ENCODE assay signal across 16 cellular contexts in the genomic region with DNA sequence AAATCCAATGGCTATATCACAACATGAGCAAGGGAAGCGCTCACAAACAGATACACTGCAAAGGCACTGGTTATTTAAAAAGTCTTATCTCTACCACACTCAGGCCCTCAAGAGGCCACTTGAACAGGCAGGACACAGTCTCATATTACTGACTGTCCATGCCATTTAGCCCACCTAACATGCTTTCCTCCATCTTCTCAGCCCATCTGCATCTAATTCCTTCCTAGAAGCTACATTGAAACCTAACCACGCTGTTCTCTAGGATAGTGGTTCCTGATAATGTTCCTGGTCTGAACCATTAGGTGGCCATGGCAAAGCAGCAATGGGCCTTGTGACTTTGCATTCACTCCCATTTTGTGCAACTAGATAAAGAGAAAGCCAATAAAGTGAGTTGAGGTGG. TPM values are rescaled to one million over a fixed set of nuclear protein-coding genes. Genes with fewer than 3 reads are reported as not detected.
DNase-seq lines count a peak whose midpoint lies in the region; ATAC-seq, FAIRE-seq and TF ChIP-seq lines count a peak whose summit lies in the region.
"Had no signal": no experiment of that assay in that cellular context is flagged by ENCODE, and none has a peak within 500 bp of the region (broad histone marks: within the 10 kb centered on the region; RNA-seq: fewer than 3 reads in every experiment).

No MANE protein-coding gene starts in this region.

- H3K27me3 ChIP-seq in K562 (ENCODE audit: control insufficient read depth in 2 of 2, insufficient read depth in 2 of 2, low read length in 2 of 2), result no peaks in the 10 kb centered on the region
- no peaks in the 10 kb centered on the region for H3K27me3 ChIP-seq in psoas muscle (ENCODE audit: insufficient read depth in 3 of 3, low read length in 2 of 3)
- no peaks in the 10 kb centered on the region for H3K27me3 ChIP-seq in esophagus muscularis mucosa

- peak; percentile 74 for ATAC-seq in K562
- ATAC-seq in psoas muscle, result no peak
- ATAC-seq: HCT116 had no signal

- H3K9me3 ChIP-seq in HEK293 (ENCODE audit: control insufficient read depth, insufficient read depth, low read depth, low read length) (no peaks in the 10 kb centered on the region), K562 (replicated peaks; ENCODE audit: control insufficient read depth, insufficient read depth, low read depth, low read length) (no peaks in the 10 kb centered on the region), psoas muscle (no peaks in the 10 kb centered on the region), esophagus muscularis mucosa (no peaks in the 10 kb centered on the region)

- CTCF ChIA-PET in HEK293 (lab: Yijun Ruan, JAX) (interaction anchor here (0.8 kb wide), 1 partner anchor 191 kb away, joined by 3 read pairs; no protein-coding TSS in a partner anchor), K562 (lab: Yijun Ruan, JAX; ENCODE audit: low intra/inter-chr PET ratio) (no interaction called here)

- DNase-seq in NCI-H1092 treated with DMSO at 0.1 percent for 48 hours (lab: John Stamatoyannopoulos, UW) (peak; percentile 25), NCI-H1092 (lab: John Stamatoyannopoulos, UW) (no peak), K562 (ENCODE audit: extremely low read depth in 1 of 4, low spot score in 3 of 4) (peak in 3 of 4 experiments; percentile 24 to 65 (median 61)), psoas muscle (no peak), esophagus muscularis mucosa (ENCODE audit: extremely low spot score) (no peak), ureter (ENCODE audit: low spot score) (no peak)
- DNase-seq: GF-D8, GM23248, MM.1S, NCI-H1105, NCI-H1694 treated with DMSO at 0.1 percent for 48 hours, NCI-H345 had no signal

- POLR2A ChIA-PET in HEK293 (lab: Yijun Ruan, JAX) (no interaction called here), K562 (lab: Yijun Ruan, JAX) (interaction anchor here (0.6 to 2.1 kb wide), 4 partner anchors 9 to 105 kb away, joined by 3 to 16 read pairs (median 5); no protein-coding TSS in a partner anchor)

- intact Hi-C loops in K562 (cut with micrococcal nuclease), result no loop called here
- intact Hi-C loops in psoas muscle (cut with DNase I), result no loop called here
- intact Hi-C loops in esophagus muscularis mucosa (cut with DNase I), result no loop called here

- in situ Hi-C loops in K562 (cut with MboI), result no loop called here

- H3K79me2 ChIP-seq in K562 (ENCODE audit: control insufficient read depth, insufficient read depth, low read length), result no peaks in the 10 kb centered on the region

- H3K36me3 ChIP-seq in HEK293 (ENCODE audit: control insufficient read depth in 2 of 2, insufficient read depth in 1 of 2, low read length in 2 of 2) (no peaks in the 10 kb centered on the region), K562 (ENCODE audit: control insufficient read depth, insufficient read depth, low read length) (no peaks in the 10 kb centered on the region), psoas muscle (ENCODE audit: insufficient read depth in 1 of 2, low read depth in 1 of 2) (no peaks in the 10 kb centered on the region), esophagus muscularis mucosa (no peaks in the 10 kb centered on the region)

- BruUV-seq in K562 (replicated peaks; lab: Mats Ljungman, UMichigan), result no TSS peak

- TF ChIP-seq POLR2A in K562 (conservative IDR thresholded peaks at IDR 0.05), result no peak
- TF ChIP-seq POLR2A in esophagus muscularis mucosa (IDR thresholded peaks at IDR 0.05; ENCODE audit: low read depth), result no peak

- WGBS in K562 (ENCODE audit: insufficient coverage, low coverage, missing lambda C conversion rate), result 8% methylated on average over 2 of the region's 2 CpGs
- WGBS in psoas muscle, 3 donors, result 86 to 100% (median 90%) methylated on average over 2 of the region's 2 CpGs
- WGBS in esophagus muscularis mucosa, result 52% methylated on average over 2 of the region's 2 CpGs

- no peaks in the 10 kb centered on the region for H3K9me1 ChIP-seq in K562 (ENCODE audit: control insufficient read depth, insufficient read depth, low read length)

- no peak overlapping the region for H3K27ac ChIP-seq in HEK293 (ENCODE audit: extremely low read depth, low read depth, low read length)
- H3K27ac ChIP-seq in K562 (ENCODE audit: extremely low read depth, low read depth, low read length), result no peak overlapping the region; the same call in 2 of the 3 replicates
- H3K27ac ChIP-seq in psoas muscle, result peak overlapping the region; percentile 93
- H3K27ac ChIP-seq in esophagus muscularis mucosa (replicated peaks in 1 of 4), result no peak overlapping the region
- H3K27ac ChIP-seq: GM23248 had no signal

- no peaks in the 10 kb centered on the region for H4K20me1 ChIP-seq in K562 (replicated peaks; ENCODE audit: control insufficient read depth, insufficient read depth, low read length)

- no peak for TF ChIP-seq CTCF in HEK293 (tag by site-specific recombination; IDR thresholded peaks at IDR 0.05)
- no peak for TF ChIP-seq CTCF in K562 (IDR thresholded peaks at IDR 0.05 in 2 of 3, conservative IDR thresholded peaks at IDR 0.05 in 1 of 3; ENCODE audit: insufficient read depth in 2 of 3, low read depth in 1 of 3, low read length in 3 of 3)
- no peak for TF ChIP-seq CTCF in psoas muscle (IDR thresholded peaks at IDR 0.05)
- no peak for TF ChIP-seq CTCF in esophagus muscularis mucosa (IDR thresholded peaks at IDR 0.05)

- H3K4me3 ChIP-seq in HEK293 (ENCODE audit: low read depth, low read length) (no peak overlapping the region), K562 (no peak overlapping the region), psoas muscle (no peak overlapping the region), esophagus muscularis mucosa (no peak overlapping the region)
- H3K4me3 ChIP-seq: GM23248 had no signal

- no peak for FAIRE-seq in K562 (lab: Jason Lieb, UNC)
- FAIRE-seq: GM19239 had no signal

- H3K4me1 ChIP-seq in HEK293 (ENCODE audit: control insufficient read depth, insufficient read depth, low read length), result no peaks in the 10 kb centered on the region; the same call in 1 of the 2 replicates
- peaks cover 13 to 43% of the 10 kb centered on the region in 2 experiments for H3K4me1 ChIP-seq in K562 (replicated peaks in 1 of 2; ENCODE audit: control insufficient read depth in 2 of 2, insufficient read depth in 2 of 2, low read length in 2 of 2)
- peaks cover 58% of the 10 kb centered on the region for H3K4me1 ChIP-seq in psoas muscle
- H3K4me1 ChIP-seq in esophagus muscularis mucosa, result peaks cover 0 to 6% (median 5%) of the 10 kb centered on the region in 4 donors

- H2AFZ ChIP-seq in K562 (ENCODE audit: low read depth, low read length), result peak overlapping the region; percentile 69
- H2AFZ ChIP-seq: GM23248 had no signal

- TF ChIP-seq RAD21 in K562 (CRISPR knock-in tag; conservative IDR thresholded peaks at IDR 0.05 in 1 of 2, IDR thresholded peaks at IDR 0.05 in 1 of 2), result peak in 1 of 2 experiments; percentile 14; a peak in 1 of 4 replicates

- 0 out of 4 replicates have a peak overlapping the region, but pooled peaks of 1 of the 2 experiments have one; percentile 1 for H3K9ac ChIP-seq in K562 (ENCODE audit: insufficient read depth in 1 of 2, low read depth in 2 of 2, low read length in 2 of 2)
- H3K9ac ChIP-seq: GM23248 had no signal

- TF ChIP-seq EP300 in K562 (IDR thresholded peaks at IDR 0.05; ENCODE audit: low read length) (no peak), esophagus muscularis mucosa (IDR thresholded peaks at IDR 0.05) (no peak)

- peak overlapping the region; percentile 4 for H3K4me2 ChIP-seq in K562 (ENCODE audit: insufficient read depth, low read length)

TF ChIP-seq in HEK293, 187 proteins besides CTCF, POLR2A, EP300 and RAD21:
- peak; percentile 41; the same call in 1 of the 2 replicates for TF ChIP-seq TRIM28 (IDR thresholded peaks at IDR 0.05; ENCODE audit: borderline replicate concordance, low read length)
- no peak for TF ChIP-seq ZNF221 (tag by site-specific recombination; IDR thresholded peaks at IDR 0.05; ENCODE audit: borderline replicate concordance)

TF ChIP-seq in K562, 482 proteins besides CTCF, POLR2A, EP300 and RAD21 (continues in another document):
- peak; percentile 48; the same call in 1 of the 2 replicates for TF ChIP-seq SMARCA4 (IDR thresholded peaks at IDR 0.05)
- TF ChIP-seq, protein P1, sequence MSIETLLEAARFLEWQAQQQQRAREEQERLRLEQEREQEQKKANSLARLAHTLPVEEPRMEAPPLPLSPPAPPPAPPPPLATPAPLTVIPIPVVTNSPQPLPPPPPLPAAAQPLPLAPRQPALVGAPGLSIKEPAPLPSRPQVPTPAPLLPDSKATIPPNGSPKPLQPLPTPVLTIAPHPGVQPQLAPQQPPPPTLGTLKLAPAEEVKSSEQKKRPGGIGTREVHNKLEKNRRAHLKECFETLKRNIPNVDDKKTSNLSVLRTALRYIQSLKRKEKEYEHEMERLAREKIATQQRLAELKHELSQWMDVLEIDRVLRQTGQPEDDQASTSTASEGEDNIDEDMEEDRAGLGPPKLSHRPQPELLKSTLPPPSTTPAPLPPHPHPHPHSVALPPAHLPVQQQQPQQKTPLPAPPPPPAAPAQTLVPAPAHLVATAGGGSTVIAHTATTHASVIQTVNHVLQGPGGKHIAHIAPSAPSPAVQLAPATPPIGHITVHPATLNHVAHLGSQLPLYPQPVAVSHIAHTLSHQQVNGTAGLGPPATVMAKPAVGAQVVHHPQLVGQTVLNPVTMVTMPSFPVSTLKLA (conservative IDR thresholded peaks at IDR 0.05), result 0 out of 4 replicates have a peak, but pooled peaks of 1 of the 2 experiments have one; percentile 21

RNA-seq across cellular contexts. Expression of gene NEB, which starts 22.5 kb away (rescaled TPM):
- 1.6 and 8.7 TPM in 2 replicates for total RNA-seq in K562 (2011; cell fraction: chromatin; rRNA removed; ENCODE audit: low replicate concordance)
- total RNA-seq in K562 (2011; cell fraction: nucleolus; rRNA removed), result 0.50 and 1.4 TPM in 2 replicates
- 2.7 and 3.7 TPM in 2 replicates for total RNA-seq in K562 (2011; cell fraction: nucleoplasm; rRNA removed)
- total RNA-seq in K562 (2014; rRNA removed), result 2.7 and 3.8 TPM in 2 replicates
- 3.8 and 5.1 TPM in 2 replicates for total RNA-seq in K562 (2014; rRNA removed; fragmentation: Illumina TruSeq; extraction: Trizol)
- 3.6 and 4.4 TPM in 2 replicates for total RNA-seq in K562 (2015; rRNA removed; fragmentation: Illumina TruSeq; extraction: Trizol)
- total RNA-seq in K562 (2021), result 2.2 and 2.5 TPM in 2 replicates
- polyA plus RNA-seq in K562 (2011; rRNA removed), result 0.65 and 1.7 TPM in 2 replicates
- 0.49 and 0.63 TPM in 2 replicates for polyA plus RNA-seq in K562 (2011; cell fraction: cytosol; rRNA removed)
- polyA plus RNA-seq in K562 (2011; cell fraction: nucleus; rRNA removed), result 2.0 and 2.9 TPM in 2 replicates
- polyA plus RNA-seq in K562 (2012), result 3.9 and 12.9 TPM in 2 replicates
- polyA plus RNA-seq in K562 (2014; fragmentation: Illumina TruSeq; extraction: Trizol), result 3.2 and 3.7 TPM in 2 replicates
- 1 to 10 TPM; 1.7 to 3.4 TPM for polyA plus RNA-seq in K562 (2014; fragmentation: Nextera tagmentation; extraction: Ambion mirVana)
- polyA plus RNA-seq in K562 (2014; rRNA removed), result 2.9 and 8.3 TPM in 2 replicates
- polyA minus RNA-seq in K562 (2011; rRNA and poly(A)+ RNA removed), result 2.6 and 3.6 TPM in 2 replicates
- polyA minus RNA-seq in K562 (2011; cell fraction: cytosol; rRNA and poly(A)+ RNA removed), result 1.2 and 1.7 TPM in 2 replicates
- 4.2 and 4.4 TPM in 2 replicates for polyA minus RNA-seq in K562 (2011; cell fraction: nucleus; rRNA and poly(A)+ RNA removed)
- 1,000 to 10,000 TPM; 2,020 to 7,790 (median 5,587) TPM for total RNA-seq in psoas muscle
- polyA plus RNA-seq in psoas muscle, result 1,000 to 10,000 TPM in 2 of 3 donors, 100 to 1,000 TPM in 1; 796 to 1,696 (median 1,565) TPM
- total RNA-seq in esophagus muscularis mucosa, result under 1 TPM; 0.23 to 0.84 (median 0.54) TPM
- total RNA-seq in ureter, result 2.5 TPM
- total RNA-seq: A172 had no signal

Comparison
In these comparisons a context has a peak if more than half of its experiments do, and no peak if none do; other contexts are left out.
1. DNase-seq: peak in NCI-H1092 treated with DMSO at 0.1 percent for 48 hours (single experiment) and K562 (3 of 4); none in NCI-H1092 (single experiment), psoas muscle (0 of 2), esophagus muscularis mucosa (single experiment) and ureter (single experiment).
2. RNA of gene NEB, which starts 22.5 kb away (total RNA-seq): 2,020 to 7,790 TPM in psoas muscle; 0.50 to 8.7 TPM in K562, 2.5 TPM in ureter (single experiment) and 0.23 to 0.84 TPM in esophagus muscularis mucosa; every median in the first group is over 100 times any median in the second.